In the genomic region with DNA sequence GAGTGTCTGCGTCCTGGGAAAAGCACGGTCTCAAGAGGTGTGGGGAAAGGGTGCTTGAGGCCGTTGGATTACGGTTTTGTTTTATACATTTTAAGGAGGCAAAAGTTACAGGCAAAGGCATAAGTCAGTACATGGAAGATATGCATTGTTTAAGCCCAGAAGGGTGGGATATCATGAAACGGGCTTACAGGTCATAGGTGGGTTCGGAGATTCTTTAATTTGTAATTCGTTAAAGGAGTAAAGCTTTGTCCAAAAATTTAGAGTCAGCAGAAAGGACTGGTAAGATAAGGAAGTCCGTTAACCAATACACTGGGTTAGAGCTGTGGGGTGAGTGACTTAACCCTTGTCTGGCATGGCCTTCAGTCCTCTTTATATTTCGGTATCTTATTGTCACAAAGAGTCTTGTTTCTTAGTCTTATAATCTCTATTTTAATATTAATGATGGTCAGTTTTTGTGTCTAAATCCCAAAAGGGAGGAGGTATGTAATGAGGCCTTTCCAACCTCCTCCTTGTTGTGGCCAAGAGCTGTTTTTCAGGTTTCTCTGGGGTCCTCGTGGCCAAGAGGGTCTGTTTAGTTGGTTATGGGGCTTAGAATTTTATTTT, we compare ENCODE assay signal across 9 cellular contexts. TPM values are rescaled to one million over a fixed set of nuclear protein-coding genes. Genes with fewer than 3 reads are reported as not detected.
DNase-seq lines count a peak whose midpoint lies in the region; ATAC-seq and TF ChIP-seq lines count a peak whose summit lies in the region.
"Had no signal": no experiment of that assay in that cellular context is flagged by ENCODE, and none has a peak within 500 bp of the region (broad histone marks: within the 10 kb centered on the region; RNA-seq: fewer than 3 reads in every experiment).

No MANE protein-coding gene starts in this region.

- no peaks in the 10 kb centered on the region for H3K27me3 Mint-ChIP-seq in activated CD4-positive, alpha-beta T cell treated with anti-CD3 and anti-CD28 coated beads for 36 hours
- no peaks in the 10 kb centered on the region for H3K27me3 Mint-ChIP-seq in activated T-helper 2 cell treated with anti-CD3 and anti-CD28 coated beads, Interferon-gamma antibody, Interleukin-2, Interleukin-4, amounts not matched to agents 10 μg/mL and 5 μg/mL and 100 μg/mL, durations not matched to agents 14 hours and 24 hours and 36 hours (ENCODE audit: low read depth)

- TF ChIP-seq POLR2A in stomach (IDR thresholded peaks at IDR 0.05), result no peak

- peak overlapping the region; percentile 97 for H3K27ac Mint-ChIP-seq in activated CD4-positive, alpha-beta T cell treated with anti-CD3 and anti-CD28 coated beads for 36 hours
- H3K27ac Mint-ChIP-seq in activated T-helper 2 cell treated with anti-CD3 and anti-CD28 coated beads, Interferon-gamma antibody, Interleukin-2, Interleukin-4, amounts not matched to agents 10 μg/mL and 5 μg/mL and 100 μg/mL, durations not matched to agents 14 hours and 24 hours and 36 hours, result peak overlapping the region; percentile 91

- DNase-seq in activated CD4-positive, alpha-beta T cell treated with anti-CD3 and anti-CD28 coated beads for 36 hours, result no peak
- DNase-seq in activated CD4-positive, alpha-beta T cell treated with anti-CD3 and anti-CD28 coated beads for 4 hours, result no peak
- no peak for DNase-seq in activated T-helper 2 cell treated with anti-CD3 and anti-CD28 coated beads, Interferon-gamma antibody, Interleukin-2, Interleukin-4, amounts not matched to agents 10 μg/mL and 5 μg/mL and 100 μg/mL, durations not matched to agents 14 hours and 24 hours and 36 hours (ENCODE audit: low spot score)
- DNase-seq in left lung (no peak), stomach (no peak)
- DNase-seq: KBM-7 had no signal

- no peaks in the 10 kb centered on the region for H3K27me3 ChIP-seq in left lung
- H3K27me3 ChIP-seq in stomach, result no peaks in the 10 kb centered on the region

- H3K9me3 Mint-ChIP-seq in activated CD4-positive, alpha-beta T cell treated with anti-CD3 and anti-CD28 coated beads for 36 hours (ENCODE audit: low read depth), result no peaks in the 10 kb centered on the region
- H3K9me3 Mint-ChIP-seq in activated T-helper 2 cell treated with anti-CD3 and anti-CD28 coated beads, Interferon-gamma antibody, Interleukin-2, Interleukin-4, amounts not matched to agents 10 μg/mL and 5 μg/mL and 100 μg/mL, durations not matched to agents 14 hours and 24 hours and 36 hours, result no peaks in the 10 kb centered on the region

- H3K27ac ChIP-seq in left lung (peak overlapping the region; percentile 71 to 98), stomach (peak overlapping the region in 4 of 5 donors; percentile 71 to 91 (median 82))

- no peak for TF ChIP-seq CTCF in left lung (IDR thresholded peaks at IDR 0.05)
- no peak for TF ChIP-seq CTCF in stomach (IDR thresholded peaks at IDR 0.05)

- H3K9me3 ChIP-seq in left lung (no peaks in the 10 kb centered on the region), stomach (no peaks in the 10 kb centered on the region)

- 54 to 68% (median 68%) methylated on average over 10 of the region's 10 CpGs for WGBS in stomach, 5 donors

- peaks cover 98% of the 10 kb centered on the region for H3K4me1 Mint-ChIP-seq in activated CD4-positive, alpha-beta T cell treated with anti-CD3 and anti-CD28 coated beads for 36 hours
- H3K4me1 Mint-ChIP-seq in activated T-helper 2 cell treated with anti-CD3 and anti-CD28 coated beads, Interferon-gamma antibody, Interleukin-2, Interleukin-4, amounts not matched to agents 10 μg/mL and 5 μg/mL and 100 μg/mL, durations not matched to agents 14 hours and 24 hours and 36 hours (ENCODE audit: low read depth), result peaks cover 91% of the 10 kb centered on the region

- H3K4me1 ChIP-seq in left lung (peaks cover 71 to 100% of the 10 kb centered on the region in 2 donors), stomach (peaks cover 83 to 100% (median 99%) of the 10 kb centered on the region in 4 donors)

- intact Hi-C loops in activated CD4-positive, alpha-beta T cell treated with anti-CD3 and anti-CD28 coated beads for 36 hours (cut with DNase I, micrococcal nuclease), result loop anchor here in 1 of 2 experiments (2.0 kb wide), 1 partner anchor 38 kb away; no protein-coding TSS in a partner anchor
- intact Hi-C loops in activated T-helper 2 cell treated with anti-CD3 and anti-CD28 coated beads, Interferon-gamma antibody, Interleukin-2, Interleukin-4, amounts not matched to agents 10 μg/mL and 5 μg/mL and 100 μg/mL, durations not matched to agents 14 hours and 24 hours and 36 hours (cut with micrococcal nuclease), result loop anchor here (1.0 kb wide), 1 partner anchor 8 kb away; no protein-coding TSS in a partner anchor
- intact Hi-C loops in left lung (cut with DNase I), result no loop called here
- intact Hi-C loops in stomach (cut with DNase I; ENCODE audit: low total_unique reads), result no loop called here

- TF ChIP-seq EP300 in stomach (IDR thresholded peaks at IDR 0.05), result no peak

- ATAC-seq in activated CD4-positive, alpha-beta T cell treated with anti-CD3 and anti-CD28 coated beads for 36 hours, result no peak
- ATAC-seq in left lung (no peak), HG02981 (IDR thresholded peaks at IDR 0.05; ENCODE audit: unreplicated experiment) (no peak), HG03432 (IDR thresholded peaks at IDR 0.05; ENCODE audit: unreplicated experiment) (no peak), HG02588 (IDR thresholded peaks at IDR 0.05; ENCODE audit: unreplicated experiment) (no peak)

- POLR2A ChIA-PET in activated CD4-positive, alpha-beta T cell treated with anti-CD3 and anti-CD28 coated beads for 36 hours (lab: Charles Lee), result interaction anchor here (1.1 kb wide), 2 partner anchors 19 to 34 kb away, joined by 3 read pairs; no protein-coding TSS in a partner anchor

- peaks cover 25% of the 10 kb centered on the region for H3K36me3 Mint-ChIP-seq in activated CD4-positive, alpha-beta T cell treated with anti-CD3 and anti-CD28 coated beads for 36 hours (ENCODE audit: low read depth)
- H3K36me3 Mint-ChIP-seq in activated T-helper 2 cell treated with anti-CD3 and anti-CD28 coated beads, Interferon-gamma antibody, Interleukin-2, Interleukin-4, amounts not matched to agents 10 μg/mL and 5 μg/mL and 100 μg/mL, durations not matched to agents 14 hours and 24 hours and 36 hours (ENCODE audit: low read depth), result peaks cover 37% of the 10 kb centered on the region

- CTCF ChIA-PET in activated CD4-positive, alpha-beta T cell treated with anti-CD3 and anti-CD28 coated beads for 36 hours (lab: Charles Lee), result interaction anchor here (0.8 to 21.2 kb wide), 10 partner anchors 8 to 58 kb away, joined by 3 to 372 read pairs (median 6); partner anchors contain the start of gene TSPAN14

- H3K36me3 ChIP-seq in left lung (peaks cover 0 to 31% of the 10 kb centered on the region in 2 donors), stomach (peaks cover 0 to 34% (median 21%) of the 10 kb centered on the region in 4 donors)

- H3K4me3 ChIP-seq in left lung (no peak overlapping the region), stomach (no peak overlapping the region)

- peak overlapping the region; percentile 64 for H3K4me3 Mint-ChIP-seq in activated CD4-positive, alpha-beta T cell treated with anti-CD3 and anti-CD28 coated beads for 36 hours
- peak overlapping the region; percentile 61 for H3K4me3 Mint-ChIP-seq in activated T-helper 2 cell treated with anti-CD3 and anti-CD28 coated beads, Interferon-gamma antibody, Interleukin-2, Interleukin-4, amounts not matched to agents 10 μg/mL and 5 μg/mL and 100 μg/mL, durations not matched to agents 14 hours and 24 hours and 36 hours (ENCODE audit: low read depth)

RNA-seq across cellular contexts. Expression of gene TSPAN14, which starts 12.7 kb away (rescaled TPM):
- 10 to 100 TPM; 37.6 to 43.8 TPM for total RNA-seq in activated CD4-positive, alpha-beta T cell treated with anti-CD3 and anti-CD28 coated beads for 36 hours
- 45.4 and 51.1 TPM in 2 replicates for total RNA-seq in activated T-helper 2 cell treated with anti-CD3 and anti-CD28 coated beads, Interferon-gamma antibody, Interleukin-2, Interleukin-4, amounts not matched to agents 10 μg/mL and 5 μg/mL and 100 μg/mL, durations not matched to agents 14 hours and 24 hours and 36 hours
- total RNA-seq in left lung (100 to 1,000 TPM; 116 to 158 TPM), stomach (10 to 100 TPM; 24.4 to 82.6 (median 42.9) TPM)
- 10 to 100 TPM in 2 of 3 donors, 1 to 10 TPM in 1; 7.0 to 21.5 (median 13.7) TPM for polyA plus RNA-seq in stomach

RNA-seq across cellular contexts. Expression of gene PRXL2A, which starts 58.5 kb away (rescaled TPM):
- 10 to 100 TPM; 15.0 to 17.6 TPM for total RNA-seq in activated CD4-positive, alpha-beta T cell treated with anti-CD3 and anti-CD28 coated beads for 36 hours
- 18.4 and 19.6 TPM in 2 replicates for total RNA-seq in activated T-helper 2 cell treated with anti-CD3 and anti-CD28 coated beads, Interferon-gamma antibody, Interleukin-2, Interleukin-4, amounts not matched to agents 10 μg/mL and 5 μg/mL and 100 μg/mL, durations not matched to agents 14 hours and 24 hours and 36 hours
- 10 to 100 TPM; 46.2 to 50.1 TPM for total RNA-seq in left lung
- total RNA-seq in stomach, result 10 to 100 TPM in 4 of 5 donors, 1 to 10 TPM in 1; 6.7 to 56.8 (median 16.2) TPM
- 10 to 100 TPM; 16.2 to 36.3 (median 19.4) TPM for polyA plus RNA-seq in stomach
